Comparison of ENCODE assay signal across 8 cellular contexts in genomic region chr21:44932366-44933181, GRCh38. TPM values are rescaled to one million over a fixed set of nuclear protein-coding genes. Genes with fewer than 3 reads are reported as not detected.
A peak's percentile ranks its signal among the peaks of the same experiment; 100 is the strongest.
DNase-seq lines count a peak whose midpoint lies in the region; ATAC-seq and TF ChIP-seq lines count a peak whose summit lies in the region.

No MANE protein-coding gene starts in this region.

- peak; percentile 47 to 79 (median 54) for TF ChIP-seq CTCF in heart left ventricle (IDR thresholded peaks at IDR 0.05)

- intact Hi-C loops in heart left ventricle (cut with DNase I), result loop anchor here in 8 of 10 donors (1.0 to 10.0 kb wide), 9 partner anchors 40 to 420 kb away; partner anchors contain the start of genes UBE2G2 (in 6 of the 8) and PTTG1IP (in 1 of the 8)

- H3K36me3 ChIP-seq in heart left ventricle (no peaks in the 10 kb centered on the region), skeletal muscle satellite cell (ENCODE audit: insufficient read depth, low read length) (no peaks in the 10 kb centered on the region)

- TF ChIP-seq POLR2A in heart left ventricle (IDR thresholded peaks at IDR 0.05), result no peak

- H3K4me1 ChIP-seq in heart left ventricle, result peaks cover 0 to 54% (median 23%) of the 10 kb centered on the region in 12 donors
- H3K4me1 ChIP-seq in skeletal muscle satellite cell (ENCODE audit: control insufficient read depth, insufficient read depth, low read length), result peaks cover 50% of the 10 kb centered on the region

- WGBS in heart left ventricle, 4 donors, result 2 to 18% (median 3%) methylated on average over 3 to 72 of the region's 72 CpGs

- peak in 3 of 4 donors; percentile 41 to 68 (median 45) for ATAC-seq in heart left ventricle
- no peak for ATAC-seq in GM21367 (IDR thresholded peaks at IDR 0.05; ENCODE audit: unreplicated experiment)

- H3K27ac ChIP-seq in heart left ventricle, result peak overlapping the region in 2 of 12 donors; percentile 8 to 93

- peak overlapping the region; percentile 87 for H3K4me2 ChIP-seq in skeletal muscle satellite cell (ENCODE audit: low read length)

- peaks cover 16 to 49% (median 30%) of the 10 kb centered on the region in 9 donors for H3K27me3 ChIP-seq in heart left ventricle
- peaks cover 15% of the 10 kb centered on the region for H3K27me3 ChIP-seq in skeletal muscle satellite cell (ENCODE audit: control insufficient read depth, insufficient read depth, low read length)

- H3K9me3 ChIP-seq in heart left ventricle, result no peaks in the 10 kb centered on the region
- H3K9me3 ChIP-seq in skeletal muscle satellite cell (replicated peaks; ENCODE audit: low read length), result no peaks in the 10 kb centered on the region

- peak overlapping the region; percentile 83 for H3K9ac ChIP-seq in skeletal muscle satellite cell (ENCODE audit: low read depth, low read length)

- H3K4me3 ChIP-seq in GM08714 (ENCODE audit: low read length), result peak overlapping the region; percentile 70
- peak overlapping the region; percentile 27 to 63 (median 48) for H3K4me3 ChIP-seq in heart left ventricle
- H3K4me3 ChIP-seq in skeletal muscle satellite cell (ENCODE audit: low read length), result peak overlapping the region; percentile 66

- DNase-seq in NOMO-1 (lab: John Stamatoyannopoulos, UW; ENCODE audit: unreplicated experiment in 2 of 2), result peak; percentile 23 to 31
- DNase-seq in activated effector memory CD4-positive, alpha-beta T cell treated with anti-CD3 and anti-CD28 coated beads, Interleukin-2, amount 50 U/mL, for 16 hours, result peak; percentile 89
- DNase-seq in heart left ventricle, result peak in 3 of 5 donors; percentile 61 to 86 (median 66)
- no peak for DNase-seq in KG1 (lab: John Stamatoyannopoulos, UW)
- DNase-seq in LoVo (ENCODE audit: low spot score), result no peak

RNA-seq across cellular contexts. Expression of gene SLX9, which starts 7.3 kb away (rescaled TPM):
- total RNA-seq in heart left ventricle, result 10 to 100 TPM; 38.5 to 53.1 (median 47.1) TPM
- polyA plus RNA-seq in heart left ventricle, result 10 to 100 TPM; 63.8 to 77.8 TPM
- 18.1 and 25.6 TPM in 2 replicates for total RNA-seq in skeletal muscle satellite cell (2012; rRNA removed)

RNA-seq across cellular contexts. Expression of gene ITGB2, which starts 11.9 kb away (rescaled TPM):
- total RNA-seq in heart left ventricle, result 100 to 1,000 TPM in 2 of 9 donors, 10 to 100 TPM in 5, 1 to 10 TPM in 2; 7.4 to 253 (median 27.7) TPM
- polyA plus RNA-seq in heart left ventricle, result 10 to 100 TPM in 1 of 2 donors, 1 to 10 TPM in 1; 6.1 to 12.3 TPM
- total RNA-seq in skeletal muscle satellite cell (2012; rRNA removed), result 1.7 TPM in 1 of 2 replicates, not detected in the other

RNA-seq across cellular contexts. Expression of gene PTTG1IP, which starts 59.1 kb away (rescaled TPM):
- 100 to 1,000 TPM; 134 to 319 (median 172) TPM for total RNA-seq in heart left ventricle
- polyA plus RNA-seq in heart left ventricle, result 100 to 1,000 TPM; 126 to 253 TPM
- 97.6 and 155 TPM in 2 replicates for total RNA-seq in skeletal muscle satellite cell (2012; rRNA removed)

Comparison
In these comparisons a context has a peak if more than half of its experiments do, and no peak if none do; other contexts are left out.
1. DNase-seq: peak in NOMO-1 (2 of 2), activated effector memory CD4-positive, alpha-beta T cell treated with anti-CD3 and anti-CD28 coated beads, Interleukin-2, amount 50 U/mL, for 16 hours (single experiment) and heart left ventricle (3 of 5); none in KG1 (single experiment) and LoVo (single experiment).
2. Peak in every context shown above with its lines, with median percentiles within 50 percentile points of each other: H3K4me3 ChIP-seq.